ENCODE assay signal across 14 cellular contexts in the genomic region with DNA sequence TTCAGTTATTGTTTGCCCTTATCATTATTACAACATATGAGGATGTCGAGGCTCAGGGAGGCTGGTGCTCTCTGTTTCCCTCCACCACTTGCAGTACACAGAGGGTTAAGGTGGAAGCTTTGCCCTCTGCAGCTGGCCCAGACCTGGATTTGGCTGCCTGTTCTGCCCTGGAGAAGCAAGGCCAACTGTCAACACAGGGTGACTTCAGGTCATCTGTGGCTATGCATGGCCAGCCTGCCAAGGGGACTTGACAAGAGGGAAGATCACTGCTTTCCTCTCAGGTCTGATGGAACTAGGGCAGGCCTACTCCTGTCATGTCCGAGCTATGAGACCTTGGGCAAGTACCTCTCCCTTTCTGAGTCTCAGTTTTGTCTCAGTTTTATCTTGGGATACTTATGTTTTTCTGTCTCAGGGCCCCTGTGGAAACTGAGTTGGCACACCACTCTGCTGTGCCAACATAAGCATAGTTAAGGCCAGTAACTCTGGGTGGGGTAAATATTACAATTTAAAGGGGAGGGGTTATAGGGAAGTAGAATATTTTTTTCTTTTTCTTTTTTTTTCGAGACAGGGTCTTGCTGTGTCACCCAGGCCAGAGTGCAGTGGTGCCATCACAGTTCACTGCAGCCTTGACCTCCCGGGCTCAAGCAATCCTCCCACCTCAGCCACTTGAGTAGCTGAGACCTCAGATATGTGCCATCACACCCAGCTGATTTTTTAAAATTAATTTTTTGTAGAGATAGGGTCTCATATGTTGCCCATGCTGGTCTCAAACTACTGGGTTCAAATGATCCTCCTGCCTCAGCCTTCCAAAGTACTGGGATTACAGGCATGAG. TPM values are rescaled to one million over a fixed set of nuclear protein-coding genes. Genes with fewer than 3 reads are reported as not detected.
DNase-seq lines count a peak whose midpoint lies in the region; ATAC-seq, FAIRE-seq and TF ChIP-seq lines count a peak whose summit lies in the region.
"Had no signal": no experiment of that assay in that cellular context is flagged by ENCODE, and none has a peak within 500 bp of the region (broad histone marks: within the 10 kb centered on the region; RNA-seq: fewer than 3 reads in every experiment).

No MANE protein-coding gene starts in this region.

- no peaks in the 10 kb centered on the region for H3K79me2 ChIP-seq in K562 (ENCODE audit: control insufficient read depth, insufficient read depth, low read length)
- H3K79me2 ChIP-seq in HepG2 (ENCODE audit: insufficient read depth, low read length): no peaks in the 10 kb centered on the region

- H3K4me2 ChIP-seq in K562 (ENCODE audit: insufficient read depth, low read length): no peak overlapping the region
- peak overlapping the region; percentile 86 for H3K4me2 ChIP-seq in HepG2 (ENCODE audit: low read depth, low read length)

- 20% methylated on average over 4 of the region's 4 CpGs for WGBS in K562 (ENCODE audit: insufficient coverage, low coverage, missing lambda C conversion rate)
- WGBS in HepG2 (ENCODE audit: low lambda C conversion rate): 4% methylated on average over 4 of the region's 4 CpGs

- TF ChIP-seq RAD21 in K562 (CRISPR knock-in tag; conservative IDR thresholded peaks at IDR 0.05 in 1 of 2, IDR thresholded peaks at IDR 0.05 in 1 of 2): no peak
- no peak for TF ChIP-seq RAD21 in HepG2 (CRISPR knock-in tag; IDR thresholded peaks at IDR 0.05)

- in situ Hi-C loops in K562 (cut with MboI): no loop called here
- in situ Hi-C loops in HepG2 (cut with HindIII; ENCODE audit: extremely low pct_ligation_motif_present, low pct_unique_long_range_greater_than_20kb): no loop called here

- FAIRE-seq in K562 (lab: Jason Lieb, UNC) (no peak), HepG2 (lab: Jason Lieb, UNC) (peak; percentile 75)

- no peaks in the 10 kb centered on the region for H3K36me3 ChIP-seq in MG63
- H3K36me3 ChIP-seq in K562 (ENCODE audit: control insufficient read depth, insufficient read depth, low read length): no peaks in the 10 kb centered on the region; the same call in 2 of the 3 replicates
- no peaks in the 10 kb centered on the region for H3K36me3 ChIP-seq in HepG2 (replicated peaks in 1 of 2; ENCODE audit: control insufficient read depth in 1 of 2, insufficient read depth in 2 of 2, low read length in 2 of 2)
- no peaks in the 10 kb centered on the region for H3K36me3 ChIP-seq in thoracic aorta

- TF ChIP-seq POLR2A in K562 (conservative IDR thresholded peaks at IDR 0.05) (no peak), HepG2 (IDR thresholded peaks at IDR 0.05; ENCODE audit: insufficient read depth in 1 of 2, low read depth in 2 of 2, low read length in 2 of 2) (no peak)

- intact Hi-C loops in K562 (cut with micrococcal nuclease) (no loop called here), HepG2 (cut with micrococcal nuclease; ENCODE audit: unreplicated experiment) (no loop called here)

- H2AFZ ChIP-seq in K562 (ENCODE audit: low read depth, low read length) (peak overlapping the region; percentile 54), HepG2 (ENCODE audit: low read length) (no peak overlapping the region)

- peak; percentile 18 for DNase-seq in MG63
- peak in 1 of 4 experiments; percentile 7 for DNase-seq in K562 (ENCODE audit: extremely low read depth in 1 of 4, low spot score in 3 of 4)
- peak; percentile 64 for DNase-seq in HepG2 (ENCODE audit: low spot score)
- no peak for DNase-seq in thoracic aorta (ENCODE audit: low spot score)
- DNase-seq in stimulated activated CD4-positive, alpha-beta T cell treated with anti-CD3 and anti-CD28 coated beads, Interleukin-4, amount 100 ng/mL, for 24 hours: no peak
- DNase-seq in HuH-7.5 (ENCODE audit: low spot score): no peak
- no peak for DNase-seq in HT-29 (ENCODE audit: low spot score)
- DNase-seq: activated B cell treated with CpG ODN at 0.5 μM for 24 hours, amniotic stem cell, HFFc6, NCI-H1417 treated with DMSO at 0.1 percent for 48 hours, NCI-H748 treated with DMSO at 0.1 percent for 48 hours had no signal

- H3K27ac ChIP-seq in K562 (ENCODE audit: extremely low read depth, low read depth, low read length) (peak overlapping the region; percentile 41; the same call in 1 of the 3 replicates), HepG2 (ENCODE audit: extremely low read length, insufficient read depth, low read length) (peak overlapping the region; percentile 87), thoracic aorta (peak overlapping the region; percentile 20 to 66)

- peak overlapping the region in 1 of 2 experiments; percentile 83; a peak in 1 of 4 replicates for H3K9ac ChIP-seq in K562 (ENCODE audit: insufficient read depth in 1 of 2, low read depth in 2 of 2, low read length in 2 of 2)
- peak overlapping the region; percentile 57 for H3K9ac ChIP-seq in HepG2 (ENCODE audit: insufficient read depth, low read depth, low read length)

- no peaks in the 10 kb centered on the region for H3K9me1 ChIP-seq in K562 (ENCODE audit: control insufficient read depth, insufficient read depth, low read length)

- CTCF ChIA-PET in K562 (lab: Yijun Ruan, JAX; ENCODE audit: low intra/inter-chr PET ratio) (no interaction called here), HepG2 (lab: Yijun Ruan, JAX; ENCODE audit: low intra/inter-chr PET ratio, low total read pairs) (no interaction called here)

- ATAC-seq in K562 (peak; percentile 44), HepG2 (peak; percentile 78), thoracic aorta (ENCODE audit: insufficient number of reproducible peaks, low FRiP score, low read depth) (peak; percentile 53)

- no peak for TF ChIP-seq CTCF in K562 (IDR thresholded peaks at IDR 0.05 in 2 of 3, conservative IDR thresholded peaks at IDR 0.05 in 1 of 3; ENCODE audit: insufficient read depth in 2 of 3, low read depth in 1 of 3, low read length in 3 of 3)
- TF ChIP-seq CTCF in HepG2 (CRISPR knock-in tag; IDR thresholded peaks at IDR 0.05): no peak
- no peak for TF ChIP-seq CTCF in thoracic aorta (IDR thresholded peaks at IDR 0.05)

- H4K20me1 ChIP-seq in K562 (replicated peaks; ENCODE audit: control insufficient read depth, insufficient read depth, low read length) (no peaks in the 10 kb centered on the region), HepG2 (ENCODE audit: insufficient read depth, low read length) (no peaks in the 10 kb centered on the region)

- no peak overlapping the region for H3K4me3 ChIP-seq in MG63
- H3K4me3 ChIP-seq in K562: no peak overlapping the region
- H3K4me3 ChIP-seq in HepG2 (replicated peaks in 1 of 3; ENCODE audit: insufficient read depth in 1 of 3, low read depth in 2 of 3, low read length in 3 of 3): peak overlapping the region; percentile 2 to 48 (median 36); a peak in 4 of 6 replicates
- no peak overlapping the region for H3K4me3 ChIP-seq in thoracic aorta
- H3K4me3 ChIP-seq: dorsolateral prefrontal cortex had no signal

- H3K4me1 ChIP-seq in K562 (replicated peaks in 1 of 2; ENCODE audit: control insufficient read depth in 2 of 2, insufficient read depth in 2 of 2, low read length in 2 of 2) (peaks cover 14 to 29% of the 10 kb centered on the region in 2 experiments), HepG2 (ENCODE audit: insufficient read depth, low read length) (peaks cover 53% of the 10 kb centered on the region), thoracic aorta (ENCODE audit: control insufficient read depth in 1 of 2, low read depth in 2 of 2) (peaks cover 9 to 31% of the 10 kb centered on the region in 2 donors)

- POLR2A ChIA-PET in K562 (lab: Yijun Ruan, JAX): interaction anchor here (0.6 to 2.4 kb wide), 6 partner anchors 9 to 18 kb away, joined by 3 to 7 read pairs (median 3); a partner anchor contains a TSS
- POLR2A ChIA-PET in HepG2 (lab: Yijun Ruan, JAX): interaction anchor here (0.8 to 2.3 kb wide), 12 partner anchors 10 to 127 kb away, joined by 3 to 23 read pairs (median 4); a partner anchor contains a TSS

- BruUV-seq in K562 (replicated peaks; lab: Mats Ljungman, UMichigan): no TSS peak
- BruUV-seq in HepG2 (replicated peaks; lab: Mats Ljungman, UMichigan): no TSS peak

- H3K27me3 ChIP-seq in MG63: no peaks in the 10 kb centered on the region
- no peaks in the 10 kb centered on the region for H3K27me3 ChIP-seq in K562 (ENCODE audit: control insufficient read depth in 2 of 2, insufficient read depth in 2 of 2, low read length in 2 of 2)
- H3K27me3 ChIP-seq in HepG2 (ENCODE audit: control insufficient read depth in 1 of 2, insufficient read depth in 2 of 2, low read length in 2 of 2): no peaks in the 10 kb centered on the region
- H3K27me3 ChIP-seq in thoracic aorta (replicated peaks; ENCODE audit: insufficient read depth): no peaks in the 10 kb centered on the region
- H3K27me3 ChIP-seq: dorsolateral prefrontal cortex had no signal

- no peaks in the 10 kb centered on the region for H3K9me3 ChIP-seq in MG63
- H3K9me3 ChIP-seq in K562 (replicated peaks; ENCODE audit: control insufficient read depth, insufficient read depth, low read depth, low read length): no peaks in the 10 kb centered on the region
- H3K9me3 ChIP-seq in HepG2 (ENCODE audit: low read length): no peaks in the 10 kb centered on the region
- no peaks in the 10 kb centered on the region for H3K9me3 ChIP-seq in thoracic aorta

- no peak for TF ChIP-seq EP300 in K562 (IDR thresholded peaks at IDR 0.05; ENCODE audit: low read length)
- TF ChIP-seq EP300 in HepG2 (IDR thresholded peaks at IDR 0.05; ENCODE audit: low read depth in 2 of 2, low read length in 2 of 2): peak in 1 of 2 experiments; percentile 28; a peak in 1 of 4 replicates
- TF ChIP-seq EP300 in HepG2 (CRISPR knock-in tag; IDR thresholded peaks at IDR 0.05; ENCODE audit: borderline replicate concordance): no peak; the same call in 1 of the 2 replicates

RNA-seq across cellular contexts. Expression of a gene that starts 2.4 kb away (rescaled TPM):
- total RNA-seq in MG63 (2014; rRNA removed; shearing (Covaris generic); ENCODE audit: low replicate concordance): 0.63 TPM in 1 of 2 replicates, not detected in the other
- 2.3 and 2.8 TPM in 2 replicates for total RNA-seq in K562 (2011; cell fraction: chromatin; rRNA removed; ENCODE audit: low replicate concordance)
- total RNA-seq in K562 (2011; cell fraction: nucleolus; rRNA removed): 2.2 and 2.5 TPM in 2 replicates
- 1.8 and 2.3 TPM in 2 replicates for total RNA-seq in K562 (2011; cell fraction: nucleoplasm; rRNA removed)
- total RNA-seq in K562 (2014; rRNA removed): 0.24 and 0.36 TPM in 2 replicates
- total RNA-seq in K562 (2014; rRNA removed; fragmentation: Illumina TruSeq; extraction: Trizol): not detected in 2 replicates
- total RNA-seq in K562 (2015; rRNA removed; fragmentation: Illumina TruSeq; extraction: Trizol): not detected in 2 replicates
- 0.16 and 0.31 TPM in 2 replicates for total RNA-seq in K562 (2021)
- polyA plus RNA-seq in K562 (2011; rRNA removed): 0.29 and 0.43 TPM in 2 replicates
- polyA plus RNA-seq in K562 (2011; cell fraction: cytosol; rRNA removed): 0.15 and 0.18 TPM in 2 replicates
- polyA plus RNA-seq in K562 (2011; cell fraction: nucleus; rRNA removed): 1.0 and 1.1 TPM in 2 replicates
- polyA plus RNA-seq in K562 (2012): 0.13 and 1.6 TPM in 2 replicates
- 0.28 TPM in 2 replicates for polyA plus RNA-seq in K562 (2014; fragmentation: Illumina TruSeq; extraction: Trizol)
- under 1 TPM; 0.23 to 0.34 TPM for polyA plus RNA-seq in K562 (2014; fragmentation: Nextera tagmentation; extraction: Ambion mirVana)
- polyA plus RNA-seq in K562 (2014; rRNA removed): 0.09 and 0.56 TPM in 2 replicates
- polyA minus RNA-seq in K562 (2011; rRNA and poly(A)+ RNA removed): 0.74 TPM in 1 of 2 replicates, not detected in the other
- not detected in 2 replicates for polyA minus RNA-seq in K562 (2011; cell fraction: cytosol; rRNA and poly(A)+ RNA removed)
- 0.54 TPM in 1 of 2 replicates, not detected in the other for polyA minus RNA-seq in K562 (2011; cell fraction: nucleus; rRNA and poly(A)+ RNA removed)
- total RNA-seq in HepG2 (2016; rRNA removed; fragmentation: Illumina TruSeq; extraction: Trizol): 0.13 TPM in 1 of 2 replicates, not detected in the other
- not detected in 2 replicates for total RNA-seq in HepG2 (2016; cell fraction: cytosol; rRNA removed; fragmentation: Illumina TruSeq; extraction: Trizol; ENCODE audit: low read depth)
- not detected in 2 replicates for total RNA-seq in HepG2 (2016; cell fraction: insoluble cytoplasmic fraction; rRNA removed; fragmentation: Illumina TruSeq; extraction: Trizol)
- total RNA-seq in HepG2 (2016; cell fraction: membrane; rRNA removed; fragmentation: Illumina TruSeq; extraction: Trizol): not detected in 2 replicates
- total RNA-seq in HepG2 (2016; cell fraction: nucleus; rRNA removed; fragmentation: Illumina TruSeq; extraction: Trizol): 0.34 TPM in 1 of 2 replicates, not detected in the other
- 0.48 and 0.58 TPM in 2 replicates for polyA plus RNA-seq in HepG2 (2011; rRNA removed)
- 0.35 and 0.43 TPM in 2 replicates for polyA plus RNA-seq in HepG2 (2011; cell fraction: cytosol; rRNA removed)
- 0.61 and 0.71 TPM in 2 replicates for polyA plus RNA-seq in HepG2 (2011; cell fraction: nucleus; rRNA removed)
- polyA plus RNA-seq in HepG2 (2012): 0.13 and 0.20 TPM in 2 replicates
- polyA plus RNA-seq in HepG2 (2016; cell fraction: cytosol; fragmentation: Illumina TruSeq; extraction: Trizol; ENCODE audit: low read depth): not detected in 2 replicates
- polyA plus RNA-seq in HepG2 (2016; cell fraction: insoluble cytoplasmic fraction; fragmentation: Illumina TruSeq; extraction: Trizol; ENCODE audit: low read depth): not detected in 2 replicates
- polyA plus RNA-seq in HepG2 (2016; cell fraction: membrane; fragmentation: Illumina TruSeq; extraction: Trizol; ENCODE audit: low read depth): not detected in 2 replicates
- polyA plus RNA-seq in HepG2 (2016; cell fraction: nucleus; fragmentation: Illumina TruSeq; extraction: Trizol; ENCODE audit: insufficient read depth, low read depth): 0.41 TPM in 1 of 2 replicates, not detected in the other
- 0.86 TPM in 1 of 2 replicates, not detected in the other for polyA minus RNA-seq in HepG2 (2011; rRNA and poly(A)+ RNA removed; ENCODE audit: low replicate concordance)
- polyA minus RNA-seq in HepG2 (2011; cell fraction: cytosol; rRNA and poly(A)+ RNA removed): not detected in 2 replicates
- polyA minus RNA-seq in HepG2 (2011; cell fraction: nucleus; rRNA and poly(A)+ RNA removed): 0.64 TPM in 1 of 2 replicates, not detected in the other
- under 1 TPM in 1 of 2 donors, not detected in 1; 0.56 TPM for total RNA-seq in thoracic aorta
- total RNA-seq in HT-29 (2014; rRNA removed; shearing (Covaris generic)): not detected in 2 replicates
- total RNA-seq: activated B cell treated with CpG ODN at 0.5 μM for 24 hours, HFFc6, pulmonary artery endothelial cell had no signal

RNA-seq across cellular contexts. Expression of a gene that starts 18.4 kb away (rescaled TPM):
- total RNA-seq in MG63 (2014; rRNA removed; shearing (Covaris generic); ENCODE audit: low replicate concordance): 77.7 and 95.3 TPM in 2 replicates
- total RNA-seq in K562 (2011; cell fraction: chromatin; rRNA removed; ENCODE audit: low replicate concordance): 48.5 and 69.6 TPM in 2 replicates
- total RNA-seq in K562 (2011; cell fraction: nucleolus; rRNA removed): 160 and 217 TPM in 2 replicates
- 103 and 113 TPM in 2 replicates for total RNA-seq in K562 (2011; cell fraction: nucleoplasm; rRNA removed)
- total RNA-seq in K562 (2014; rRNA removed) (269 and 325 TPM in 2 replicates), K562 (2014; rRNA removed; fragmentation: Illumina TruSeq; extraction: Trizol) (156 and 168 TPM in 2 replicates), K562 (2015; rRNA removed; fragmentation: Illumina TruSeq; extraction: Trizol) (504 and 554 TPM in 2 replicates), K562 (2021) (442 and 486 TPM in 2 replicates), HepG2 (2016; rRNA removed; fragmentation: Illumina TruSeq; extraction: Trizol) (312 and 363 TPM in 2 replicates), thoracic aorta (10 to 100 TPM; 42.4 to 62.0 TPM)
- polyA plus RNA-seq in K562 (2011; rRNA removed) (229 and 257 TPM in 2 replicates), K562 (2014; fragmentation: Illumina TruSeq; extraction: Trizol) (355 and 561 TPM in 2 replicates), K562 (2014; fragmentation: Nextera tagmentation; extraction: Ambion mirVana) (1,000 to 10,000 TPM in 1 of 2 experiments, 100 to 1,000 TPM in 1; 987 to 1,119 TPM), K562 (2014; rRNA removed) (473 and 511 TPM in 2 replicates), HepG2 (2011; rRNA removed) (220 and 256 TPM in 2 replicates)
- polyA plus RNA-seq in K562 (2011; cell fraction: cytosol; rRNA removed): 517 and 937 TPM in 2 replicates
- polyA plus RNA-seq in K562 (2011; cell fraction: nucleus; rRNA removed): 85.7 and 88.0 TPM in 2 replicates
- 593 and 1,047 TPM in 2 replicates for polyA plus RNA-seq in K562 (2012)
- 20.7 and 29.0 TPM in 2 replicates for polyA minus RNA-seq in K562 (2011; rRNA and poly(A)+ RNA removed)
- polyA minus RNA-seq in K562 (2011; cell fraction: cytosol; rRNA and poly(A)+ RNA removed): 93.0 and 102 TPM in 2 replicates
- 37.6 and 79.6 TPM in 2 replicates for polyA minus RNA-seq in K562 (2011; cell fraction: nucleus; rRNA and poly(A)+ RNA removed)
- 93.1 and 138 TPM in 2 replicates for total RNA-seq in HepG2 (2016; cell fraction: cytosol; rRNA removed; fragmentation: Illumina TruSeq; extraction: Trizol; ENCODE audit: low read depth)
- 330 and 377 TPM in 2 replicates for total RNA-seq in HepG2 (2016; cell fraction: insoluble cytoplasmic fraction; rRNA removed; fragmentation: Illumina TruSeq; extraction: Trizol)
- total RNA-seq in HepG2 (2016; cell fraction: membrane; rRNA removed; fragmentation: Illumina TruSeq; extraction: Trizol): 90.9 and 140 TPM in 2 replicates
- total RNA-seq in HepG2 (2016; cell fraction: nucleus; rRNA removed; fragmentation: Illumina TruSeq; extraction: Trizol): 278 and 315 TPM in 2 replicates
- polyA plus RNA-seq in HepG2 (2011; cell fraction: cytosol; rRNA removed): 307 and 524 TPM in 2 replicates
- polyA plus RNA-seq in HepG2 (2011; cell fraction: nucleus; rRNA removed): 91.7 and 102 TPM in 2 replicates
- 411 and 581 TPM in 2 replicates for polyA plus RNA-seq in HepG2 (2012)
- 163 and 221 TPM in 2 replicates for polyA plus RNA-seq in HepG2 (2016; cell fraction: cytosol; fragmentation: Illumina TruSeq; extraction: Trizol; ENCODE audit: low read depth)
- polyA plus RNA-seq in HepG2 (2016; cell fraction: insoluble cytoplasmic fraction; fragmentation: Illumina TruSeq; extraction: Trizol; ENCODE audit: low read depth): 491 and 517 TPM in 2 replicates
- 170 and 204 TPM in 2 replicates for polyA plus RNA-seq in HepG2 (2016; cell fraction: membrane; fragmentation: Illumina TruSeq; extraction: Trizol; ENCODE audit: low read depth)
- 572 and 587 TPM in 2 replicates for polyA plus RNA-seq in HepG2 (2016; cell fraction: nucleus; fragmentation: Illumina TruSeq; extraction: Trizol; ENCODE audit: insufficient read depth, low read depth)
- 103 and 165 TPM in 2 replicates for polyA minus RNA-seq in HepG2 (2011; rRNA and poly(A)+ RNA removed; ENCODE audit: low replicate concordance)
- 108 and 131 TPM in 2 replicates for polyA minus RNA-seq in HepG2 (2011; cell fraction: cytosol; rRNA and poly(A)+ RNA removed)
- 63.0 and 77.8 TPM in 2 replicates for polyA minus RNA-seq in HepG2 (2011; cell fraction: nucleus; rRNA and poly(A)+ RNA removed)
- total RNA-seq in HT-29 (2014; rRNA removed; shearing (Covaris generic)): 150 and 196 TPM in 2 replicates

RNA-seq across cellular contexts. Expression of a gene that starts 38.2 kb away (rescaled TPM):
- 5.8 and 12.8 TPM in 2 replicates for total RNA-seq in MG63 (2014; rRNA removed; shearing (Covaris generic); ENCODE audit: low replicate concordance)
- total RNA-seq in K562 (2011; cell fraction: chromatin; rRNA removed; ENCODE audit: low replicate concordance): 0.40 and 0.51 TPM in 2 replicates
- 0.39 TPM in 1 of 2 replicates, not detected in the other for total RNA-seq in K562 (2011; cell fraction: nucleolus; rRNA removed)
- 0.29 TPM in 1 of 2 replicates, not detected in the other for total RNA-seq in K562 (2011; cell fraction: nucleoplasm; rRNA removed)
- total RNA-seq in K562 (2014; rRNA removed) (0.08 TPM in 1 of 2 replicates, not detected in the other), K562 (2014; rRNA removed; fragmentation: Illumina TruSeq; extraction: Trizol) (0.11 TPM in 1 of 2 replicates, not detected in the other), K562 (2015; rRNA removed; fragmentation: Illumina TruSeq; extraction: Trizol) (0.14 and 0.15 TPM in 2 replicates), K562 (2021) (0.09 and 0.29 TPM in 2 replicates), HepG2 (2016; rRNA removed; fragmentation: Illumina TruSeq; extraction: Trizol) (10.3 and 15.3 TPM in 2 replicates), thoracic aorta (1 to 10 TPM in 1 of 2 donors, under 1 TPM in 1; 0.81 to 5.6 TPM)
- polyA plus RNA-seq in K562 (2011; rRNA removed) (0.11 and 0.20 TPM in 2 replicates), K562 (2014; fragmentation: Illumina TruSeq; extraction: Trizol) (0.14 and 0.30 TPM in 2 replicates), K562 (2014; fragmentation: Nextera tagmentation; extraction: Ambion mirVana) (under 1 TPM in 1 of 2 experiments, not detected in 1; 0.29 TPM), K562 (2014; rRNA removed) (0.04 TPM in 1 of 2 replicates, not detected in the other), HepG2 (2011; rRNA removed) (12.6 and 15.6 TPM in 2 replicates)
- 0.10 TPM in 1 of 2 replicates, not detected in the other for polyA plus RNA-seq in K562 (2011; cell fraction: cytosol; rRNA removed)
- 0.07 and 0.21 TPM in 2 replicates for polyA plus RNA-seq in K562 (2011; cell fraction: nucleus; rRNA removed)
- 0.14 and 0.32 TPM in 2 replicates for polyA plus RNA-seq in K562 (2012)
- 0.18 TPM in 1 of 2 replicates, not detected in the other for polyA minus RNA-seq in K562 (2011; rRNA and poly(A)+ RNA removed)
- polyA minus RNA-seq in K562 (2011; cell fraction: cytosol; rRNA and poly(A)+ RNA removed): not detected in 2 replicates
- polyA minus RNA-seq in K562 (2011; cell fraction: nucleus; rRNA and poly(A)+ RNA removed): not detected in 2 replicates
- 2.4 and 3.4 TPM in 2 replicates for total RNA-seq in HepG2 (2016; cell fraction: cytosol; rRNA removed; fragmentation: Illumina TruSeq; extraction: Trizol; ENCODE audit: low read depth)
- total RNA-seq in HepG2 (2016; cell fraction: insoluble cytoplasmic fraction; rRNA removed; fragmentation: Illumina TruSeq; extraction: Trizol): 9.9 and 15.5 TPM in 2 replicates
- 5.3 TPM in 2 replicates for total RNA-seq in HepG2 (2016; cell fraction: membrane; rRNA removed; fragmentation: Illumina TruSeq; extraction: Trizol)
- total RNA-seq in HepG2 (2016; cell fraction: nucleus; rRNA removed; fragmentation: Illumina TruSeq; extraction: Trizol): 4.4 and 4.9 TPM in 2 replicates
- polyA plus RNA-seq in HepG2 (2011; cell fraction: cytosol; rRNA removed): 13.0 and 14.4 TPM in 2 replicates
- 3.1 and 4.4 TPM in 2 replicates for polyA plus RNA-seq in HepG2 (2011; cell fraction: nucleus; rRNA removed)
- polyA plus RNA-seq in HepG2 (2012): 11.1 and 12.1 TPM in 2 replicates
- polyA plus RNA-seq in HepG2 (2016; cell fraction: cytosol; fragmentation: Illumina TruSeq; extraction: Trizol; ENCODE audit: low read depth): 2.7 and 2.8 TPM in 2 replicates
- polyA plus RNA-seq in HepG2 (2016; cell fraction: insoluble cytoplasmic fraction; fragmentation: Illumina TruSeq; extraction: Trizol; ENCODE audit: low read depth): 25.7 and 26.4 TPM in 2 replicates
- polyA plus RNA-seq in HepG2 (2016; cell fraction: membrane; fragmentation: Illumina TruSeq; extraction: Trizol; ENCODE audit: low read depth): 5.3 and 5.6 TPM in 2 replicates
- 6.9 and 9.0 TPM in 2 replicates for polyA plus RNA-seq in HepG2 (2016; cell fraction: nucleus; fragmentation: Illumina TruSeq; extraction: Trizol; ENCODE audit: insufficient read depth, low read depth)
- polyA minus RNA-seq in HepG2 (2011; rRNA and poly(A)+ RNA removed; ENCODE audit: low replicate concordance): 0.12 and 17.7 TPM in 2 replicates
- 7.1 and 7.4 TPM in 2 replicates for polyA minus RNA-seq in HepG2 (2011; cell fraction: cytosol; rRNA and poly(A)+ RNA removed)
- polyA minus RNA-seq in HepG2 (2011; cell fraction: nucleus; rRNA and poly(A)+ RNA removed): 2.3 and 5.1 TPM in 2 replicates
- total RNA-seq in HT-29 (2014; rRNA removed; shearing (Covaris generic)): 6.2 and 6.3 TPM in 2 replicates

Comparison
In these comparisons a context has a peak if more than half of its experiments do, and no peak if none do; other contexts are left out.
1. DNase-seq: peak in MG63 (single experiment) and HepG2 (single experiment); none in thoracic aorta (single experiment), stimulated activated CD4-positive, alpha-beta T cell treated with anti-CD3 and anti-CD28 coated beads, Interleukin-4, amount 100 ng/mL, for 24 hours (single experiment), HuH-7.5 (single experiment) and HT-29 (single experiment).
2. H3K4me3 ChIP-seq: peak in HepG2 (3 of 3); none in MG63 (single experiment), K562 (single experiment) and thoracic aorta (single experiment).
3. Peak in every context shown above with its lines, with median percentiles within 50 percentile points of each other: ATAC-seq and H3K27ac ChIP-seq.